Comparison of ENCODE assay signal across 8 cellular contexts in genomic region chr3:123719101-123719751, GRCh38.
DNase-seq lines count a peak whose midpoint lies in the region; ATAC-seq lines count a peak whose summit lies in the region.
"Not testable (repeated sequence)": the region's sequence is repeated elsewhere in the genome, so short reads cannot be mapped to it uniquely, and the experiment has no call there.

No MANE protein-coding gene starts in this region.

- H3K4me3 Mint-ChIP-seq in T-helper 2 cell treated with Interferon-gamma antibody and Interleukin-4, amounts not matched to agents 5 μg/mL and 100 μg/mL, for 36 hours; naive thymus-derived CD8-positive, alpha-beta T cell; stimulated activated effector memory CD8-positive, alpha-beta T cell treated with anti-CD3 and anti-CD28 coated beads, Interleukin-12 subunit alpha, Interleukin-12 subunit beta, amount 100 ng/mL, for 72 hours: not testable (repeated sequence)

- POLR2A ChIA-PET in naive thymus-derived CD8-positive, alpha-beta T cell (lab: Charles Lee) = not testable (repeated sequence)

- H3K36me3 Mint-ChIP-seq in T-helper 2 cell treated with Interferon-gamma antibody and Interleukin-4, amounts not matched to agents 5 μg/mL and 100 μg/mL, for 36 hours (ENCODE audit: low read depth); naive thymus-derived CD8-positive, alpha-beta T cell; stimulated activated effector memory CD8-positive, alpha-beta T cell treated with anti-CD3 and anti-CD28 coated beads, Interleukin-12 subunit alpha, Interleukin-12 subunit beta, amount 100 ng/mL, for 72 hours: not testable (repeated sequence)

- ATAC-seq in HG03354 (IDR thresholded peaks at IDR 0.05; ENCODE audit: poor library complexity, severe bottlenecking, unreplicated experiment) = peak; percentile 65
- peak in 1 of 2 donors; percentile 44 for ATAC-seq in naive thymus-derived CD8-positive, alpha-beta T cell
- ATAC-seq in stimulated activated effector memory CD8-positive, alpha-beta T cell treated with anti-CD3 and anti-CD28 coated beads, Interleukin-12 subunit alpha, Interleukin-12 subunit beta, amount 100 ng/mL, for 72 hours = peak; percentile 50

- not testable (repeated sequence) for H3K27me3 Mint-ChIP-seq in T-helper 2 cell treated with Interferon-gamma antibody and Interleukin-4, amounts not matched to agents 5 μg/mL and 100 μg/mL, for 36 hours (ENCODE audit: low read depth); naive thymus-derived CD8-positive, alpha-beta T cell

- not testable (repeated sequence) for H3K9me3 Mint-ChIP-seq in T-helper 2 cell treated with Interferon-gamma antibody and Interleukin-4, amounts not matched to agents 5 μg/mL and 100 μg/mL, for 36 hours; naive thymus-derived CD8-positive, alpha-beta T cell; stimulated activated effector memory CD8-positive, alpha-beta T cell treated with anti-CD3 and anti-CD28 coated beads, Interleukin-12 subunit alpha, Interleukin-12 subunit beta, amount 100 ng/mL, for 72 hours

- H3K4me1 Mint-ChIP-seq in T-helper 2 cell treated with Interferon-gamma antibody and Interleukin-4, amounts not matched to agents 5 μg/mL and 100 μg/mL, for 36 hours (ENCODE audit: low read depth); naive thymus-derived CD8-positive, alpha-beta T cell: not testable (repeated sequence)
- peaks cover 14% of the 10 kb centered on the region for H3K4me1 Mint-ChIP-seq in stimulated activated effector memory CD8-positive, alpha-beta T cell treated with anti-CD3 and anti-CD28 coated beads, Interleukin-12 subunit alpha, Interleukin-12 subunit beta, amount 100 ng/mL, for 72 hours

- H3K27ac Mint-ChIP-seq in T-helper 2 cell treated with Interferon-gamma antibody and Interleukin-4, amounts not matched to agents 5 μg/mL and 100 μg/mL, for 36 hours; naive thymus-derived CD8-positive, alpha-beta T cell; stimulated activated effector memory CD8-positive, alpha-beta T cell treated with anti-CD3 and anti-CD28 coated beads, Interleukin-12 subunit alpha, Interleukin-12 subunit beta, amount 100 ng/mL, for 72 hours: not testable (repeated sequence)

- intact Hi-C loops in head of caudate nucleus (cut with DNase I) = not testable (repeated sequence)

- DNase-seq in COR-L47 (lab: John Stamatoyannopoulos, UW) (peak; percentile 78), NCI-H2227 (lab: John Stamatoyannopoulos, UW; ENCODE audit: unreplicated experiment) (peak; percentile 85), anterior cingulate cortex (lab: John Stamatoyannopoulos, UW) (peak in 55 of 58 donors; percentile 19 to 87 (median 59)), head of caudate nucleus (peak; percentile 68 to 93 (median 84))
- DNase-seq in T-helper 2 cell treated with Interferon-gamma antibody and Interleukin-4, amounts not matched to agents 5 μg/mL and 100 μg/mL, for 36 hours (ENCODE audit: low spot score) = peak; percentile 15
- DNase-seq in naive thymus-derived CD8-positive, alpha-beta T cell = peak in 6 of 10 donors; percentile 7 to 33 (median 20)
- peak; percentile 24 to 63 for DNase-seq in stimulated activated effector memory CD8-positive, alpha-beta T cell treated with anti-CD3 and anti-CD28 coated beads, Interleukin-12 subunit alpha, Interleukin-12 subunit beta, amount 100 ng/mL, for 72 hours (ENCODE audit: low spot score in 2 of 2)

Comparison
In these comparisons a context has a peak if more than half of its experiments do, and no peak if none do; other contexts are left out.
1. DNase-seq: peak in every context shown above with its lines; median percentile 85 in NCI-H2227; 84 in head of caudate nucleus; 78 in COR-L47; 59 in anterior cingulate cortex; 44 in stimulated activated effector memory CD8-positive, alpha-beta T cell treated with anti-CD3 and anti-CD28 coated beads, Interleukin-12 subunit alpha, Interleukin-12 subunit beta, amount 100 ng/mL, for 72 hours; 20 in naive thymus-derived CD8-positive, alpha-beta T cell; 15 in T-helper 2 cell treated with Interferon-gamma antibody and Interleukin-4, amounts not matched to agents 5 μg/mL and 100 μg/mL, for 36 hours.